In genomic region chrX:136162827-136163427, GRCh38 we compare ENCODE assay signal across 8 cellular contexts. TPM values are rescaled to one million over a fixed set of nuclear protein-coding genes. Genes with fewer than 3 reads are reported as not detected.
A peak's percentile ranks its signal among the peaks of the same experiment; 100 is the strongest.
DNase-seq lines count a peak whose midpoint lies in the region; ATAC-seq and TF ChIP-seq lines count a peak whose summit lies in the region.

No MANE protein-coding gene starts in this region.

- H3K27ac Mint-ChIP-seq in nephron = peak overlapping the region in 1 of 3 experiments; percentile 16

- H3K4me3 ChIP-seq in epithelial cell of proximal tubule (ENCODE audit: low read depth, low read length) = no peak overlapping the region

- no peaks in the 10 kb centered on the region for H3K36me3 Mint-ChIP-seq in nephron (ENCODE audit: low read depth)

- peak; percentile 28 for DNase-seq in MV-4-11 (lab: John Stamatoyannopoulos, UW)
- DNase-seq in activated CD4-positive, alpha-beta T cell treated with anti-CD3 and anti-CD28 coated beads, Interleukin-2, amount 50 U/mL, for 1 hour = peak; percentile 42
- DNase-seq in epithelial cell of proximal tubule (ENCODE audit: low read depth) = no peak
- DNase-seq in cortex of kidney (lab: John Stamatoyannopoulos, UW) = no peak

- ATAC-seq in GM19035 (IDR thresholded peaks at IDR 0.05; ENCODE audit: unreplicated experiment) (peak; percentile 59), HG03565 (IDR thresholded peaks at IDR 0.05; ENCODE audit: unreplicated experiment) (no peak)

- H3K27ac ChIP-seq in C4-2B = no peak overlapping the region

- TF ChIP-seq CTCF in C4-2B (conservative IDR thresholded peaks at IDR 0.05) = peak; percentile 78
- peak; percentile 75 for TF ChIP-seq CTCF in epithelial cell of proximal tubule (conservative IDR thresholded peaks at IDR 0.05; ENCODE audit: low read depth, low read length)
- peak; percentile 14 to 31 (median 27) for TF ChIP-seq CTCF in nephron (IDR thresholded peaks at IDR 0.05; ENCODE audit: unreplicated experiment in 3 of 3)

- H3K27me3 Mint-ChIP-seq in nephron (ENCODE audit: low read depth) = no peaks in the 10 kb centered on the region

- peaks cover 4% of the 10 kb centered on the region for H3K9me3 Mint-ChIP-seq in nephron

- no peak overlapping the region for H3K4me3 Mint-ChIP-seq in nephron

- H3K4me1 Mint-ChIP-seq in nephron = peaks cover 15% of the 10 kb centered on the region

RNA-seq across cellular contexts. Expression of gene FHL1, which starts 15.6 kb away (rescaled TPM):
- 5.4 and 15.5 TPM in 2 replicates for total RNA-seq in epithelial cell of proximal tubule

Comparison
In these comparisons a context has a peak if more than half of its experiments do, and no peak if none do; other contexts are left out.
1. CTCF ChIP-seq: peak in every context shown above with its lines; median percentile 78 in C4-2B; 75 in epithelial cell of proximal tubule; 27 in nephron.
2. DNase-seq: peak in MV-4-11 (single experiment) and activated CD4-positive, alpha-beta T cell treated with anti-CD3 and anti-CD28 coated beads, Interleukin-2, amount 50 U/mL, for 1 hour (single experiment); none in epithelial cell of proximal tubule (single experiment) and cortex of kidney (single experiment).